Comparison of ENCODE assay signal across 8 cellular contexts in the genomic region with DNA sequence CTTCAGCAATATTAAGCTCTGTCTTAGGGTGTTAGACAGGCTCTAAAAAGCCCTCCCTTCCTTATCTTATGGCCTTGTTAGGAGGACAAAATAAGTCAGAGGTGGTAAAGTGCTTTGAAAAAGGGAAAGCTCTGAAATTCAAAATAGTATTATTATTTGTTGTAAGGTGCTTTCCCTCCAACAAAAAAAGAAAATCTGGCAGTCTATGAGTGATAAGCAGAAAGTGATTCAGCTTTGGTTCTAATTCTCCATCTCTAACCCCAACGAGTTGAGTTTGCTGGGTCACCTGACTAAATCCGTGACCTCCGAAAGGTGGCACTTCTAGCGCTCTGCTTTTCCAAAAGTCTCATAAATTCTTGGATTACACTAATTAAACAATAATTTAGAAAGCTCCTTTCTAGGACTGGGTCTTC.
DNase-seq lines count a peak whose midpoint lies in the region; ATAC-seq lines count a peak whose summit lies in the region.
"Not testable (repeated sequence)": the region's sequence is repeated elsewhere in the genome, so short reads cannot be mapped to it uniquely, and the experiment has no call there.

No MANE protein-coding gene starts in this region.

- CTCF ChIA-PET in activated CD4-positive, alpha-beta T cell treated with anti-CD3 and anti-CD28 coated beads for 36 hours (lab: Charles Lee), result not testable (repeated sequence)

- intact Hi-C loops in activated CD4-positive, alpha-beta T cell treated with anti-CD3 and anti-CD28 coated beads for 36 hours (cut with DNase I, micrococcal nuclease), result loop anchor here in 1 of 2 experiments (10.0 kb wide), 1 partner anchor 311 kb away; no protein-coding TSS in a partner anchor

- not testable (repeated sequence) for H3K9me3 Mint-ChIP-seq in activated CD4-positive, alpha-beta T cell treated with anti-CD3 and anti-CD28 coated beads for 36 hours (ENCODE audit: low read depth); activated T-cell treated with anti-CD3 and anti-CD28 coated beads, Interleukin-2, amount 50 U/mL, for 72 hours; activated naive CD8-positive, alpha-beta T cell (ENCODE audit: low read depth); natural killer cell treated with Interleukin-12 subunit alpha and Interleukin-12 subunit beta and Interleukin-15 and Interleukin-18, amount 100 ng/mL, for 72 hours; stimulated activated naive CD8-positive, alpha-beta T cell treated with anti-CD3 and anti-CD28 coated beads, Interleukin-15, Interleukin-2, amounts not matched to agents 100 ng/mL and 50 ng/mL, for 24 hours

- POLR2A ChIA-PET in activated CD4-positive, alpha-beta T cell treated with anti-CD3 and anti-CD28 coated beads for 36 hours (lab: Charles Lee), result not testable (repeated sequence)

- H3K4me1 Mint-ChIP-seq in activated CD4-positive, alpha-beta T cell treated with anti-CD3 and anti-CD28 coated beads for 36 hours, result peaks cover 27% of the 10 kb centered on the region
- H3K4me1 Mint-ChIP-seq in activated T-cell treated with anti-CD3 and anti-CD28 coated beads, Interleukin-2, amount 50 U/mL, for 72 hours (ENCODE audit: low read depth), result peaks cover 31% of the 10 kb centered on the region
- H3K4me1 Mint-ChIP-seq in activated naive CD8-positive, alpha-beta T cell (ENCODE audit: low read depth), result peaks cover 37% of the 10 kb centered on the region
- H3K4me1 Mint-ChIP-seq in natural killer cell treated with Interleukin-12 subunit alpha and Interleukin-12 subunit beta and Interleukin-15 and Interleukin-18, amount 100 ng/mL, for 72 hours (ENCODE audit: low read depth in 2 of 2), result peaks cover 7 to 11% of the 10 kb centered on the region in 2 donors
- H3K4me1 Mint-ChIP-seq in stimulated activated naive CD8-positive, alpha-beta T cell treated with anti-CD3 and anti-CD28 coated beads, Interleukin-15, Interleukin-2, amounts not matched to agents 100 ng/mL and 50 ng/mL, for 24 hours (ENCODE audit: low read depth), result peaks cover 44% of the 10 kb centered on the region

- H3K4me3 Mint-ChIP-seq in activated CD4-positive, alpha-beta T cell treated with anti-CD3 and anti-CD28 coated beads for 36 hours; stimulated activated naive CD8-positive, alpha-beta T cell treated with anti-CD3 and anti-CD28 coated beads, Interleukin-15, Interleukin-2, amounts not matched to agents 100 ng/mL and 50 ng/mL, for 24 hours: not testable (repeated sequence)
- peak overlapping the region in 1 of 2 donors; percentile 46 for H3K4me3 Mint-ChIP-seq in activated T-cell treated with anti-CD3 and anti-CD28 coated beads, Interleukin-2, amount 50 U/mL, for 72 hours
- H3K4me3 Mint-ChIP-seq in activated naive CD8-positive, alpha-beta T cell, result peak overlapping the region; percentile 17
- H3K4me3 Mint-ChIP-seq in natural killer cell treated with Interleukin-12 subunit alpha and Interleukin-12 subunit beta and Interleukin-15 and Interleukin-18, amount 100 ng/mL, for 72 hours, result peak overlapping the region; percentile 69

- peak; percentile 52 for DNase-seq in activated CD4-positive, alpha-beta T cell treated with anti-CD3 and anti-CD28 coated beads for 36 hours
- peak; percentile 50 to 51 for DNase-seq in activated T-cell treated with anti-CD3 and anti-CD28 coated beads, Interleukin-2, amount 50 U/mL, for 72 hours
- DNase-seq in natural killer cell treated with Interleukin-12 subunit alpha and Interleukin-12 subunit beta and Interleukin-15 and Interleukin-18, amount 100 ng/mL, for 72 hours (ENCODE audit: low spot score), result not testable (repeated sequence)

- H3K27me3 Mint-ChIP-seq in activated CD4-positive, alpha-beta T cell treated with anti-CD3 and anti-CD28 coated beads for 36 hours; activated T-cell treated with anti-CD3 and anti-CD28 coated beads, Interleukin-2, amount 50 U/mL, for 72 hours (ENCODE audit: low read depth); activated naive CD8-positive, alpha-beta T cell; natural killer cell treated with Interleukin-12 subunit alpha and Interleukin-12 subunit beta and Interleukin-15 and Interleukin-18, amount 100 ng/mL, for 72 hours; stimulated activated naive CD8-positive, alpha-beta T cell treated with anti-CD3 and anti-CD28 coated beads, Interleukin-15, Interleukin-2, amounts not matched to agents 100 ng/mL and 50 ng/mL, for 24 hours: not testable (repeated sequence)

- H3K27ac Mint-ChIP-seq in activated CD4-positive, alpha-beta T cell treated with anti-CD3 and anti-CD28 coated beads for 36 hours, result not testable (repeated sequence)
- H3K27ac Mint-ChIP-seq in activated T-cell treated with anti-CD3 and anti-CD28 coated beads, Interleukin-2, amount 50 U/mL, for 72 hours, result peak overlapping the region; percentile 93
- peak overlapping the region; percentile 91 for H3K27ac Mint-ChIP-seq in activated naive CD8-positive, alpha-beta T cell
- peak overlapping the region; percentile 44 to 71 for H3K27ac Mint-ChIP-seq in natural killer cell treated with Interleukin-12 subunit alpha and Interleukin-12 subunit beta and Interleukin-15 and Interleukin-18, amount 100 ng/mL, for 72 hours
- H3K27ac Mint-ChIP-seq in stimulated activated naive CD8-positive, alpha-beta T cell treated with anti-CD3 and anti-CD28 coated beads, Interleukin-15, Interleukin-2, amounts not matched to agents 100 ng/mL and 50 ng/mL, for 24 hours, result peak overlapping the region; percentile 78

- ATAC-seq in GM18520 (IDR thresholded peaks at IDR 0.05; ENCODE audit: unreplicated experiment) (peak; percentile 55), GM21786 (IDR thresholded peaks at IDR 0.05; ENCODE audit: unreplicated experiment) (peak; percentile 34), HG03442 (IDR thresholded peaks at IDR 0.05; ENCODE audit: unreplicated experiment) (peak; percentile 51)
- ATAC-seq in activated CD4-positive, alpha-beta T cell treated with anti-CD3 and anti-CD28 coated beads for 36 hours, result peak; percentile 65
- peak; percentile 66 to 72 for ATAC-seq in activated T-cell treated with anti-CD3 and anti-CD28 coated beads, Interleukin-2, amount 50 U/mL, for 72 hours (replicated peaks in 1 of 2)
- ATAC-seq in natural killer cell treated with Interleukin-12 subunit alpha and Interleukin-12 subunit beta and Interleukin-15 and Interleukin-18, amount 100 ng/mL, for 72 hours, result peak; percentile 74 to 77

- not testable (repeated sequence) for H3K36me3 Mint-ChIP-seq in activated CD4-positive, alpha-beta T cell treated with anti-CD3 and anti-CD28 coated beads for 36 hours (ENCODE audit: low read depth); activated T-cell treated with anti-CD3 and anti-CD28 coated beads, Interleukin-2, amount 50 U/mL, for 72 hours (ENCODE audit: insufficient read depth in 2 of 2); activated naive CD8-positive, alpha-beta T cell; natural killer cell treated with Interleukin-12 subunit alpha and Interleukin-12 subunit beta and Interleukin-15 and Interleukin-18, amount 100 ng/mL, for 72 hours; stimulated activated naive CD8-positive, alpha-beta T cell treated with anti-CD3 and anti-CD28 coated beads, Interleukin-15, Interleukin-2, amounts not matched to agents 100 ng/mL and 50 ng/mL, for 24 hours (ENCODE audit: low read depth)
